Comparison of ENCODE assay signal across 15 cellular contexts in genomic region chr4:158777423-158777822, GRCh38. TPM values are rescaled to one million over a fixed set of nuclear protein-coding genes. Genes with fewer than 3 reads are reported as not detected.
A peak's percentile ranks its signal among the peaks of the same experiment; 100 is the strongest.
DNase-seq lines count a peak whose midpoint lies in the region; ATAC-seq, FAIRE-seq and TF ChIP-seq lines count a peak whose summit lies in the region.
"Had no signal": no experiment of that assay in that cellular context is flagged by ENCODE, and none has a peak within 500 bp of the region (broad histone marks: within the 10 kb centered on the region; RNA-seq: fewer than 3 reads in every experiment).

No MANE protein-coding gene starts in this region.

- WGBS in GM12878 (ENCODE audit: insufficient coverage, insufficient replicate concordance, low lambda C conversion rate, missing lambda C conversion rate), result 79% methylated on average over 5 of the region's 5 CpGs
- WGBS in tibial nerve, 2 donors, result 76 to 86% methylated on average over 5 of the region's 5 CpGs

- H3K36me3 ChIP-seq in BLaER1 (no peaks in the 10 kb centered on the region), GM12878 (ENCODE audit: control insufficient read depth in 2 of 2, insufficient read depth in 2 of 2, low read length in 1 of 2) (no peaks in the 10 kb centered on the region), lower lobe of right lung (no peaks in the 10 kb centered on the region), tibial nerve (no peaks in the 10 kb centered on the region)
- H3K36me3 ChIP-seq: ascending aorta, gastroesophageal sphincter had no signal

- in situ Hi-C loops in GM12878 (cut with MboI), result no loop called here

- FAIRE-seq in HTR-8/SVneo (lab: Jason Lieb, UNC) (peak; percentile 4), GM12878 (lab: Jason Lieb, UNC) (no peak)

- TF ChIP-seq EP300 in GM12878 (IDR thresholded peaks at IDR 0.05; ENCODE audit: borderline replicate concordance in 1 of 2, control insufficient read depth in 1 of 2, low read depth in 2 of 2, low read length in 2 of 2) (no peak), tibial nerve (IDR thresholded peaks at IDR 0.05) (no peak)

- SMC1A ChIA-PET in GM12878 (lab: Charles Lee; ENCODE audit: uncharacterized antibody, unreplicated experiment), result interaction anchor here (1.2 to 2.5 kb wide), 3 partner anchors 44 to 74 kb away, joined by 5 to 11 read pairs (median 9); no protein-coding TSS in a partner anchor

- H3K27me3 Mint-ChIP-seq in activated T-helper 1 cell treated with anti-CD3 and anti-CD28 coated beads, Interleukin-12 subunit alpha, Interleukin-12 subunit beta, Interleukin-2, Interleukin-4 antibody, amounts not matched to agents 30 ng/mL and 10 ng/mL and 1 ng/mL, durations not matched to agents 14 hours and 24 hours and 36 hours (ENCODE audit: insufficient read depth), result no peaks in the 10 kb centered on the region
- H3K27me3 Mint-ChIP-seq: natural killer cell treated with Interleukin-12 subunit alpha and Interleukin-12 subunit beta and Interleukin-15 and Interleukin-18, amount 100 ng/mL, for 72 hours had no signal

- H3K4me1 Mint-ChIP-seq in activated T-helper 1 cell treated with anti-CD3 and anti-CD28 coated beads, Interleukin-12 subunit alpha, Interleukin-12 subunit beta, Interleukin-2, Interleukin-4 antibody, amounts not matched to agents 30 ng/mL and 10 ng/mL and 1 ng/mL, durations not matched to agents 14 hours and 24 hours and 36 hours (ENCODE audit: low read depth), result peaks cover 44% of the 10 kb centered on the region

- BruUV-seq in GM12878 (replicated peaks; lab: Mats Ljungman, UMichigan), result no TSS peak

- H3K4me3 ChIP-seq in BLaER1 (no peak overlapping the region), GM12878 (no peak overlapping the region), lower lobe of right lung (no peak overlapping the region), tibial nerve (no peak overlapping the region)
- H3K4me3 ChIP-seq: ascending aorta, coronary artery, gastroesophageal sphincter had no signal

- no peak overlapping the region for H2AFZ ChIP-seq in GM12878 (ENCODE audit: control insufficient read depth, low read depth, low read length)

- RAD21 ChIA-PET in GM12878 (lab: Charles Lee; ENCODE audit: unreplicated experiment), result interaction anchor here (1.2 kb wide), 1 partner anchor 23 kb away, joined by 3 read pairs; no protein-coding TSS in a partner anchor

- DNase-seq in HTR-8/SVneo (ENCODE audit: insufficient read length, low spot score) (no peak), GM12878 (ENCODE audit: low read depth, low spot score) (no peak), lower lobe of right lung (no peak), tibial nerve (ENCODE audit: low spot score in 2 of 2) (no peak)
- no peak for DNase-seq in activated T-helper 1 cell treated with anti-CD3 and anti-CD28 coated beads, Interleukin-12 subunit alpha, Interleukin-12 subunit beta, Interleukin-2, Interleukin-4 antibody, amounts not matched to agents 30 ng/mL and 10 ng/mL and 1 ng/mL, durations not matched to agents 14 hours and 24 hours and 36 hours (ENCODE audit: low spot score)
- DNase-seq in activated CD8-positive, alpha-beta memory T cell treated with anti-CD3 and anti-CD28 coated beads, Interleukin-2, amount 50 U/mL, for 48 hours, result no peak
- DNase-seq: NCI-H1048 had no signal

- H3K36me3 Mint-ChIP-seq in activated T-helper 1 cell treated with anti-CD3 and anti-CD28 coated beads, Interleukin-12 subunit alpha, Interleukin-12 subunit beta, Interleukin-2, Interleukin-4 antibody, amounts not matched to agents 30 ng/mL and 10 ng/mL and 1 ng/mL, durations not matched to agents 14 hours and 24 hours and 36 hours (ENCODE audit: low read depth), result no peaks in the 10 kb centered on the region
- H3K36me3 Mint-ChIP-seq: natural killer cell treated with Interleukin-12 subunit alpha and Interleukin-12 subunit beta and Interleukin-15 and Interleukin-18, amount 100 ng/mL, for 72 hours had no signal

- POLR2A ChIA-PET in GM12878 (lab: Charles Lee), result no interaction called here

- no peaks in the 10 kb centered on the region for H3K9me3 Mint-ChIP-seq in activated T-helper 1 cell treated with anti-CD3 and anti-CD28 coated beads, Interleukin-12 subunit alpha, Interleukin-12 subunit beta, Interleukin-2, Interleukin-4 antibody, amounts not matched to agents 30 ng/mL and 10 ng/mL and 1 ng/mL, durations not matched to agents 14 hours and 24 hours and 36 hours
- H3K9me3 Mint-ChIP-seq: natural killer cell treated with Interleukin-12 subunit alpha and Interleukin-12 subunit beta and Interleukin-15 and Interleukin-18, amount 100 ng/mL, for 72 hours; T-helper 1 cell treated with Interleukin-12 subunit alpha and Interleukin-12 subunit beta and Interleukin-4 antibody, amounts not matched to agents 30 μg/mL and 1 μg/mL, for 36 hours had no signal

- no peak for TF ChIP-seq RAD21 in GM12878 (IDR thresholded peaks at IDR 0.05; ENCODE audit: insufficient read depth, low read depth, low read length)

- H3K79me2 ChIP-seq in GM12878 (ENCODE audit: control insufficient read depth, insufficient read depth, low read length), result peaks cover 23% of the 10 kb centered on the region

- peak overlapping the region; percentile 71 for H3K4me2 ChIP-seq in BLaER1
- peak overlapping the region; percentile 41; the same call in 1 of the 2 replicates for H3K4me2 ChIP-seq in GM12878 (ENCODE audit: control insufficient read depth, insufficient read depth)

- CTCF ChIA-PET in GM12878 (lab: Yijun Ruan, JAX), result no interaction called here

- H3K9ac ChIP-seq in BLaER1 (no peak overlapping the region), GM12878 (ENCODE audit: control insufficient read depth, insufficient read depth, low read length) (no peak overlapping the region)

- H3K9me3 ChIP-seq in BLaER1, result no peaks in the 10 kb centered on the region
- H3K9me3 ChIP-seq in GM12878 (replicated peaks; ENCODE audit: control insufficient read depth, insufficient read depth, low read length), result no peaks in the 10 kb centered on the region
- H3K9me3 ChIP-seq in lower lobe of right lung, result no peaks in the 10 kb centered on the region
- no peaks in the 10 kb centered on the region for H3K9me3 ChIP-seq in tibial nerve
- H3K9me3 ChIP-seq: ascending aorta, gastroesophageal sphincter had no signal

- H3K27ac Mint-ChIP-seq in activated T-helper 1 cell treated with anti-CD3 and anti-CD28 coated beads, Interleukin-12 subunit alpha, Interleukin-12 subunit beta, Interleukin-2, Interleukin-4 antibody, amounts not matched to agents 30 ng/mL and 10 ng/mL and 1 ng/mL, durations not matched to agents 14 hours and 24 hours and 36 hours, result no peak overlapping the region

- TF ChIP-seq CTCF in GM12878 (IDR thresholded peaks at IDR 0.05 in 2 of 3, conservative IDR thresholded peaks at IDR 0.05 in 1 of 3; ENCODE audit: control insufficient read depth in 2 of 3, extremely low read depth in 1 of 3, insufficient read depth in 1 of 3, low read depth in 3 of 3, low read length in 3 of 3) (no peak), lower lobe of right lung (IDR thresholded peaks at IDR 0.05) (no peak), tibial nerve (IDR thresholded peaks at IDR 0.05) (no peak)

- intact Hi-C loops in GM12878 (cut with micrococcal nuclease; ENCODE audit: unreplicated experiment), result no loop called here
- intact Hi-C loops in lower lobe of right lung (cut with DNase I), result loop anchor here (10.0 kb wide), 1 partner anchor 47 kb away; no protein-coding TSS in a partner anchor
- intact Hi-C loops in activated T-helper 1 cell treated with anti-CD3 and anti-CD28 coated beads, Interleukin-12 subunit alpha, Interleukin-12 subunit beta, Interleukin-2, Interleukin-4 antibody, amounts not matched to agents 30 ng/mL and 10 ng/mL and 1 ng/mL, durations not matched to agents 14 hours and 24 hours and 36 hours (cut with micrococcal nuclease), result no loop called here

- no peak overlapping the region for H3K4me3 Mint-ChIP-seq in activated T-helper 1 cell treated with anti-CD3 and anti-CD28 coated beads, Interleukin-12 subunit alpha, Interleukin-12 subunit beta, Interleukin-2, Interleukin-4 antibody, amounts not matched to agents 30 ng/mL and 10 ng/mL and 1 ng/mL, durations not matched to agents 14 hours and 24 hours and 36 hours

- peaks cover 15% of the 10 kb centered on the region for H4K20me1 ChIP-seq in BLaER1
- no peaks in the 10 kb centered on the region for H4K20me1 ChIP-seq in GM12878 (ENCODE audit: control insufficient read depth, insufficient read depth)

- H3K4me1 ChIP-seq in BLaER1, result peaks cover 17% of the 10 kb centered on the region
- peaks cover 10% of the 10 kb centered on the region; the same call in 1 of the 2 replicates for H3K4me1 ChIP-seq in GM12878 (ENCODE audit: control insufficient read depth, insufficient read depth, low read length)
- H3K4me1 ChIP-seq in lower lobe of right lung, result peaks cover 53% of the 10 kb centered on the region
- peaks cover 0 to 86% (median 48%) of the 10 kb centered on the region in 4 donors for H3K4me1 ChIP-seq in tibial nerve

- H3K27me3 ChIP-seq in BLaER1 (no peaks in the 10 kb centered on the region), GM12878 (replicated peaks in 1 of 2; ENCODE audit: control insufficient read depth in 2 of 2, insufficient read depth in 2 of 2, low read length in 1 of 2) (0 out of 4 replicates have a peak, but pooled peaks cover 0 to 2% of the 10 kb centered on the region in 2 experiments), lower lobe of right lung (ENCODE audit: low read depth) (no peaks in the 10 kb centered on the region), tibial nerve (no peaks in the 10 kb centered on the region)
- H3K27me3 ChIP-seq: ascending aorta, gastroesophageal sphincter had no signal

- ATAC-seq in GM12878 (no peak), lower lobe of right lung (peak; percentile 43 to 55), HG02981 (IDR thresholded peaks at IDR 0.05; ENCODE audit: unreplicated experiment) (no peak)
- ATAC-seq: gastroesophageal sphincter, Right ventricle myocardium inferior had no signal

- TF ChIP-seq POLR2A in GM12878 (IDR thresholded peaks at IDR 0.05; ENCODE audit: low read depth, low read length) (no peak), tibial nerve (IDR thresholded peaks at IDR 0.05) (no peak)

- H3K27ac ChIP-seq in BLaER1, result no peak overlapping the region
- no peak overlapping the region for H3K27ac ChIP-seq in GM12878 (ENCODE audit: control insufficient read depth, insufficient read depth)
- no peak overlapping the region for H3K27ac ChIP-seq in lower lobe of right lung
- peak overlapping the region in 2 of 4 donors; percentile 78 to 88 for H3K27ac ChIP-seq in tibial nerve
- H3K27ac ChIP-seq: ascending aorta, coronary artery, gastroesophageal sphincter had no signal

RNA-seq across cellular contexts. Expression of gene FNIP2, which starts 8.6 kb away (rescaled TPM):
- 7.1 and 7.9 TPM in 2 replicates for total RNA-seq in GM12878 (2013; cell fraction: nucleolus; rRNA removed)
- 0.17 and 0.22 TPM in 2 replicates for total RNA-seq in GM12878 (2014; rRNA removed)
- total RNA-seq in GM12878 (2014; rRNA removed; fragmentation: Illumina TruSeq; extraction: Trizol), result 0.23 and 0.27 TPM in 2 replicates
- 0.32 and 0.38 TPM in 2 replicates for total RNA-seq in GM12878 (2021)
- 0.92 TPM for polyA plus RNA-seq in GM12878 (2011; ENCODE audit: low read depth)
- 0.32 and 0.38 TPM in 2 replicates for polyA plus RNA-seq in GM12878 (2011; rRNA removed)
- 0.25 TPM in 2 replicates for polyA plus RNA-seq in GM12878 (2011; cell fraction: cytosol; rRNA removed)
- polyA plus RNA-seq in GM12878 (2011; cell fraction: nucleus; rRNA removed), result 0.21 and 0.23 TPM in 2 replicates
- polyA plus RNA-seq in GM12878 (2012), result 1.8 and 2.2 TPM in 2 replicates
- polyA plus RNA-seq in GM12878 (2014; fragmentation: Illumina TruSeq; extraction: Trizol), result 0.11 and 0.12 TPM in 2 replicates
- polyA plus RNA-seq in GM12878 (2014; fragmentation: Nextera tagmentation; extraction: Ambion mirVana), result under 1 TPM; 0.03 to 0.04 TPM
- 0.06 and 0.20 TPM in 2 replicates for polyA plus RNA-seq in GM12878 (2014; rRNA removed)
- under 1 TPM; 0.12 to 0.13 TPM for polyA plus RNA-seq in GM12878 (2016; fragmentation: Nextera tagmentation; extraction: Ambion mirVana)
- 0.57 and 1.8 TPM in 2 replicates for polyA minus RNA-seq in GM12878 (2011; rRNA and poly(A)+ RNA removed)
- polyA minus RNA-seq in GM12878 (2011; cell fraction: cytosol; rRNA and poly(A)+ RNA removed), result 0.13 and 0.31 TPM in 2 replicates
- polyA minus RNA-seq in GM12878 (2011; cell fraction: nucleus; rRNA and poly(A)+ RNA removed), result 0.36 and 0.86 TPM in 2 replicates
- 90.7 TPM for total RNA-seq in lower lobe of right lung
- total RNA-seq in activated T-helper 1 cell treated with anti-CD3 and anti-CD28 coated beads, Interleukin-12 subunit alpha, Interleukin-12 subunit beta, Interleukin-2, Interleukin-4 antibody, amounts not matched to agents 30 ng/mL and 10 ng/mL and 1 ng/mL, durations not matched to agents 14 hours and 24 hours and 36 hours, result 18.8 and 20.4 TPM in 2 replicates
- 10 to 100 TPM; 61.5 to 74.3 (median 69.3) TPM for total RNA-seq in tibial nerve

RNA-seq across cellular contexts. Expression of gene PPID, which starts 54.2 kb away (rescaled TPM):
- 9.3 and 11.1 TPM in 2 replicates for total RNA-seq in GM12878 (2013; cell fraction: nucleolus; rRNA removed)
- total RNA-seq in GM12878 (2014; rRNA removed) (25.1 and 28.9 TPM in 2 replicates), GM12878 (2014; rRNA removed; fragmentation: Illumina TruSeq; extraction: Trizol) (55.2 and 56.1 TPM in 2 replicates), GM12878 (2021) (21.7 and 21.9 TPM in 2 replicates), lower lobe of right lung (23.2 TPM), tibial nerve (10 to 100 TPM; 12.0 to 21.1 (median 16.1) TPM)
- polyA plus RNA-seq in GM12878 (2011; ENCODE audit: low read depth), result 17.4 TPM
- polyA plus RNA-seq in GM12878 (2011; rRNA removed) (35.1 and 40.7 TPM in 2 replicates), GM12878 (2014; fragmentation: Illumina TruSeq; extraction: Trizol) (64.3 and 105 TPM in 2 replicates), GM12878 (2014; fragmentation: Nextera tagmentation; extraction: Ambion mirVana) (10 to 100 TPM; 24.4 to 43.9 TPM), GM12878 (2014; rRNA removed) (29.3 and 33.1 TPM in 2 replicates), GM12878 (2016; fragmentation: Nextera tagmentation; extraction: Ambion mirVana) (10 to 100 TPM; 55.2 to 55.5 TPM)
- polyA plus RNA-seq in GM12878 (2011; cell fraction: cytosol; rRNA removed), result 22.0 and 22.1 TPM in 2 replicates
- polyA plus RNA-seq in GM12878 (2011; cell fraction: nucleus; rRNA removed), result 16.3 and 23.1 TPM in 2 replicates
- polyA plus RNA-seq in GM12878 (2012), result 19.3 and 25.0 TPM in 2 replicates
- polyA minus RNA-seq in GM12878 (2011; rRNA and poly(A)+ RNA removed), result 7.8 and 8.7 TPM in 2 replicates
- 4.0 and 6.5 TPM in 2 replicates for polyA minus RNA-seq in GM12878 (2011; cell fraction: cytosol; rRNA and poly(A)+ RNA removed)
- 8.3 and 10.9 TPM in 2 replicates for polyA minus RNA-seq in GM12878 (2011; cell fraction: nucleus; rRNA and poly(A)+ RNA removed)
- 52.8 and 55.4 TPM in 2 replicates for total RNA-seq in activated T-helper 1 cell treated with anti-CD3 and anti-CD28 coated beads, Interleukin-12 subunit alpha, Interleukin-12 subunit beta, Interleukin-2, Interleukin-4 antibody, amounts not matched to agents 30 ng/mL and 10 ng/mL and 1 ng/mL, durations not matched to agents 14 hours and 24 hours and 36 hours

Comparison
In these comparisons a context has a peak if more than half of its experiments do, and no peak if none do; other contexts are left out.
1. ATAC-seq: peak in lower lobe of right lung (2 of 2); none in GM12878 (single experiment) and HG02981 (single experiment).